8 cellular contexts compared by ENCODE assay signal in genomic region chr16:2156025-2156848, GRCh38. TPM values are rescaled to one million over a fixed set of nuclear protein-coding genes. Genes with fewer than 3 reads are reported as not detected.
A peak's percentile ranks its signal among the peaks of the same experiment; 100 is the strongest.
DNase-seq lines count a peak whose midpoint lies in the region; ATAC-seq and TF ChIP-seq lines count a peak whose summit lies in the region.

No MANE protein-coding gene starts in this region.

- H2AK5ac ChIP-seq in trophoblast cell (ENCODE audit: low read length): peak overlapping the region; percentile 75

- no peaks in the 10 kb centered on the region; the same call in 1 of the 2 replicates for H3K27me3 ChIP-seq in H7 (ENCODE audit: control insufficient read depth, insufficient read depth, low read length)
- H3K27me3 ChIP-seq in WERI-Rb-1 (ENCODE audit: insufficient read depth, low read depth, severe bottlenecking): no peaks in the 10 kb centered on the region
- H3K27me3 ChIP-seq in trophoblast cell (ENCODE audit: insufficient read depth, low read length): no peaks in the 10 kb centered on the region

- peaks cover 20% of the 10 kb centered on the region for H3K79me1 ChIP-seq in trophoblast cell (ENCODE audit: low read length)

- no CpG with 5 or more reads among the region's 41 CpGs for whole genome bisulfite sequencing in trophoblast cell (ENCODE audit: extremely low coverage, insufficient coverage, insufficient read length)

- H2BK120ac ChIP-seq in trophoblast cell (ENCODE audit: insufficient read depth, low read length, poor library complexity): peak overlapping the region; percentile 53

- H3K27ac ChIP-seq in WERI-Rb-1: peak overlapping the region; percentile 59
- H3K27ac ChIP-seq in trophoblast cell (ENCODE audit: low read depth, low read length): peak overlapping the region; percentile 24

- CTCF ChIA-PET in AG04449 (lab: Yijun Ruan, JAX): interaction anchor here (0.7 to 5.9 kb wide), 3 partner anchors 11 to 153 kb away, joined by 3 to 38 read pairs (median 4); no protein-coding TSS in a partner anchor

- no peak for TF ChIP-seq CTCF in AG04449 (IDR thresholded peaks at IDR 0.05; ENCODE audit: insufficient read depth, low read length, missing control alignments)
- TF ChIP-seq CTCF in WERI-Rb-1 (IDR thresholded peaks at IDR 0.05; ENCODE audit: low read depth, low read length): no peak
- no peak for TF ChIP-seq CTCF in fibroblast of mammary gland (conservative IDR thresholded peaks at IDR 0.05; ENCODE audit: control insufficient read depth, insufficient read depth, low read depth, low read length)

- H3K9ac ChIP-seq in trophoblast cell (ENCODE audit: low read length): peak overlapping the region; percentile 88

- H3K4me2 ChIP-seq in trophoblast cell (ENCODE audit: low read length): peak overlapping the region; percentile 90

- H3K9me3 ChIP-seq in WERI-Rb-1 (ENCODE audit: severe bottlenecking) (no peaks in the 10 kb centered on the region), trophoblast cell (ENCODE audit: insufficient read depth, low read depth, low read length) (peaks cover 2% of the 10 kb centered on the region)

- no peak overlapping the region for H3K23ac ChIP-seq in trophoblast cell (ENCODE audit: low read length)

- peak overlapping the region; percentile 78 for H3K4ac ChIP-seq in trophoblast cell (ENCODE audit: low read depth, low read length)

- H4K91ac ChIP-seq in trophoblast cell (ENCODE audit: low read depth, low read length): peak overlapping the region; percentile 75

- H3K4me3 ChIP-seq in AG04449 (ENCODE audit: low read depth, low read length) (peak overlapping the region; percentile 90), H7 (ENCODE audit: insufficient read depth, low read depth, low read length) (peak overlapping the region; percentile 85), WERI-Rb-1 (ENCODE audit: low read depth, low read length) (peak overlapping the region; percentile 76), fibroblast of mammary gland (ENCODE audit: control insufficient read depth, low read depth, low read length) (peak overlapping the region; percentile 90), trophoblast cell (ENCODE audit: low read depth, low read length) (peak overlapping the region; percentile 81)

- ATAC-seq in left lobe of liver (no peak), GM18858 (IDR thresholded peaks at IDR 0.05; ENCODE audit: unreplicated experiment) (no peak)

- peaks cover 22 to 32% of the 10 kb centered on the region in 2 experiments for H3K4me1 ChIP-seq in trophoblast cell (ENCODE audit: control insufficient read depth in 1 of 2, insufficient read depth in 2 of 2, low read length in 2 of 2)

- H4K12ac ChIP-seq in trophoblast cell (ENCODE audit: low read depth, low read length): peak overlapping the region; percentile 84

- H3K79me2 ChIP-seq in trophoblast cell (ENCODE audit: control insufficient read depth, insufficient read depth, low read length, poor library complexity): peaks cover 56% of the 10 kb centered on the region

- H2BK12ac ChIP-seq in trophoblast cell (ENCODE audit: low read length): no peak overlapping the region

- peak overlapping the region; percentile 67 for H4K8ac ChIP-seq in trophoblast cell (ENCODE audit: low read depth, low read length)

- peaks cover 22% of the 10 kb centered on the region for H3K36me3 ChIP-seq in H7 (replicated peaks; ENCODE audit: control insufficient read depth, insufficient read depth, low read length)
- peaks cover 51% of the 10 kb centered on the region for H3K36me3 ChIP-seq in WERI-Rb-1
- peaks cover 23 to 29% of the 10 kb centered on the region in 2 experiments for H3K36me3 ChIP-seq in trophoblast cell (ENCODE audit: control insufficient read depth in 1 of 2, insufficient read depth in 2 of 2, low read length in 2 of 2)

- DNase-seq in AG04449 (ENCODE audit: low read depth, low spot score) (no peak), H7 (no peak), WERI-Rb-1 (no peak), fibroblast of mammary gland (ENCODE audit: low read depth) (peak; percentile 82), trophoblast cell (peak in 1 of 2 donors; percentile 41), left lobe of liver (ENCODE audit: low spot score) (no peak), NCI-H526 treated with DMSO at 0.1 percent for 48 hours (lab: John Stamatoyannopoulos, UW) (no peak)

- POLR2A ChIA-PET in AG04449 (lab: Yijun Ruan, JAX): interaction anchor here (0.6 to 2.2 kb wide), 48 partner anchors 7 to 871 kb away, joined by 3 to 36 read pairs (median 4); partner anchors contain the start of genes AMDHD2, BRICD5, FAHD1 and HAGH

- peak overlapping the region; percentile 90 for H3K18ac ChIP-seq in trophoblast cell (ENCODE audit: low read length)

- peak overlapping the region; percentile 60 for H3K14ac ChIP-seq in trophoblast cell (ENCODE audit: low read length)

- H2BK5ac ChIP-seq in trophoblast cell (ENCODE audit: low read depth, low read length, poor library complexity): peak overlapping the region; percentile 34

- peak overlapping the region; percentile 56 for H2AFZ ChIP-seq in trophoblast cell (ENCODE audit: insufficient read depth, low read length, poor library complexity)

RNA-seq across cellular contexts. Expression of gene TRAF7, which starts 0.7 kb away (rescaled TPM):
- total RNA-seq in H7 (2014; rRNA removed; shearing (Covaris generic)): 147 and 153 TPM in 2 replicates
- 109 and 111 TPM in 2 replicates for polyA plus RNA-seq in trophoblast cell (2013)
- 44.2 TPM for total RNA-seq in left lobe of liver

RNA-seq across cellular contexts. Expression of gene RAB26, which starts 7.8 kb away (rescaled TPM):
- 9.2 and 10.7 TPM in 2 replicates for total RNA-seq in H7 (2014; rRNA removed; shearing (Covaris generic))
- polyA plus RNA-seq in trophoblast cell (2013): 0.60 and 0.65 TPM in 2 replicates
- 10.2 TPM for total RNA-seq in left lobe of liver

RNA-seq across cellular contexts. Expression of gene PKD1, which starts 20.5 kb away (rescaled TPM):
- total RNA-seq in H7 (2014; rRNA removed; shearing (Covaris generic)): 45.6 and 64.4 TPM in 2 replicates
- polyA plus RNA-seq in trophoblast cell (2013): 23.3 and 23.8 TPM in 2 replicates
- 65.0 TPM for total RNA-seq in left lobe of liver

RNA-seq across cellular contexts. Expression of gene CASKIN1, which starts 40.2 kb away (rescaled TPM):
- total RNA-seq in H7 (2014; rRNA removed; shearing (Covaris generic)): 1.5 and 2.0 TPM in 2 replicates
- polyA plus RNA-seq in trophoblast cell (2013): 0.44 and 0.67 TPM in 2 replicates
- total RNA-seq in left lobe of liver: 0.05 TPM

RNA-seq across cellular contexts. Expression of gene MLST8, which starts 49.0 kb away (rescaled TPM):
- total RNA-seq in H7 (2014; rRNA removed; shearing (Covaris generic)): 25.4 and 28.6 TPM in 2 replicates
- polyA plus RNA-seq in trophoblast cell (2013): 37.7 and 39.2 TPM in 2 replicates
- 16.9 TPM for total RNA-seq in left lobe of liver
